In the genomic region with DNA sequence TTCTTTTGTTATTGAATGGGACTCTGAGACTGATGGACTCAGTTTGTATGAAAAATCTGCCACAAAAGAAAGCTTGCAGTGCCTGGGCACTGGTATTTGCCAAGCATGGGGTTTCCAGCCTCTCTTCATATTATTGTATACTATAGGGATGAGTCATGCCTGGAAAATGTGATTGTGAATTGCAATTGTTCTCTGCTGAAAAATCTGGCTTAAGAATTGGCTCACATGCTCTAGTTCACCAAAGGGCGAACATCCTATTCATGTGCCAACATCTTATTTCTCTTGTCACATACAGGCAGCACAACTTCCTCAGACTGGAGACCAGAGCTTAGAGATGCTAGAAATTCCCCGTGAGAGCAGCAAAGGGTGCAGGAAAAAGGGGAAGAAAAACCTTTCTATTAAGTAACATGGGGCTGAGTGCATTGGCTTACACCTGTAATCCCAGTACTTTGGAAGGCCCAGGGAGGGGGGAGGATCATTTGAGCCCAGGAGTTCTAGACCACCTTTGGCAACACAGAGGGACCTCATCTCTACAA, we compare ENCODE assay signal across 9 cellular contexts.
A peak's percentile ranks its signal among the peaks of the same experiment; 100 is the strongest.
DNase-seq lines count a peak whose midpoint lies in the region; ATAC-seq, FAIRE-seq and TF ChIP-seq lines count a peak whose summit lies in the region.
"Had no signal": no experiment of that assay in that cellular context is flagged by ENCODE, and none has a peak within 500 bp of the region (broad histone marks: within the 10 kb centered on the region; RNA-seq: fewer than 3 reads in every experiment).

No MANE protein-coding gene starts in this region.

- TF ChIP-seq CTCF in MCF 10A (IDR thresholded peaks at IDR 0.05; ENCODE audit: unreplicated experiment): no peak
- TF ChIP-seq CTCF in activated CD8-positive, alpha-beta T cell treated with anti-CD3 and anti-CD28 coated beads for 36 hours (IDR thresholded peaks at IDR 0.05): no peak
- no peak for TF ChIP-seq CTCF in Peyer's patch (IDR thresholded peaks at IDR 0.05)

- intact Hi-C loops in MCF 10A (cut with micrococcal nuclease): no loop called here
- intact Hi-C loops in activated CD8-positive, alpha-beta T cell treated with anti-CD3 and anti-CD28 coated beads for 36 hours (cut with micrococcal nuclease): no loop called here

- peak; percentile 16 for DNase-seq in AG08396 (ENCODE audit: low spot score)
- DNase-seq in HTR-8/SVneo (ENCODE audit: insufficient read length, low spot score): peak; percentile 61
- peak; percentile 93 for DNase-seq in MCF 10A (ENCODE audit: unreplicated experiment)
- peak; percentile 90 to 95 for DNase-seq in lung microvascular endothelial cell (ENCODE audit: low read depth in 2 of 2)
- DNase-seq in NCI-H510A (lab: John Stamatoyannopoulos, UW): no peak
- no peak for DNase-seq in activated CD8-positive, alpha-beta T cell treated with anti-CD3 and anti-CD28 coated beads for 36 hours
- DNase-seq in Peyer's patch: no peak
- DNase-seq: upper lobe of left lung had no signal

- CTCF ChIA-PET in MCF 10A (lab: Yijun Ruan, JAX): interaction anchor here (0.6 to 1.0 kb wide), 2 partner anchors 14 to 22 kb away, joined by 3 to 4 read pairs; no protein-coding TSS in a partner anchor
- CTCF ChIA-PET in activated CD8-positive, alpha-beta T cell treated with anti-CD3 and anti-CD28 coated beads for 36 hours (lab: Charles Lee): no interaction called here

- no peaks in the 10 kb centered on the region for H3K36me3 ChIP-seq in Peyer's patch
- H3K36me3 ChIP-seq: upper lobe of left lung had no signal

- ATAC-seq in activated CD8-positive, alpha-beta T cell treated with anti-CD3 and anti-CD28 coated beads for 36 hours: no peak
- no peak for ATAC-seq in GM18520 (IDR thresholded peaks at IDR 0.05; ENCODE audit: unreplicated experiment)

- H3K27me3 Mint-ChIP-seq in MCF 10A (ENCODE audit: insufficient read depth, unreplicated experiment): no peaks in the 10 kb centered on the region
- H3K27me3 Mint-ChIP-seq in activated CD8-positive, alpha-beta T cell treated with anti-CD3 and anti-CD28 coated beads for 36 hours: no peaks in the 10 kb centered on the region

- peak overlapping the region; percentile 59 for H3K4me3 Mint-ChIP-seq in MCF 10A (ENCODE audit: unreplicated experiment)
- H3K4me3 Mint-ChIP-seq in activated CD8-positive, alpha-beta T cell treated with anti-CD3 and anti-CD28 coated beads for 36 hours: no peak overlapping the region

- H3K27me3 ChIP-seq in Peyer's patch: no peaks in the 10 kb centered on the region
- H3K27me3 ChIP-seq: upper lobe of left lung had no signal

- no peak overlapping the region for H3K4me3 ChIP-seq in Peyer's patch
- H3K4me3 ChIP-seq: upper lobe of left lung had no signal

- no peak overlapping the region for H3K27ac Mint-ChIP-seq in MCF 10A (ENCODE audit: low read depth, unreplicated experiment)
- H3K27ac Mint-ChIP-seq in activated CD8-positive, alpha-beta T cell treated with anti-CD3 and anti-CD28 coated beads for 36 hours: no peak overlapping the region

- peaks cover 7% of the 10 kb centered on the region for H3K9me3 Mint-ChIP-seq in MCF 10A (ENCODE audit: unreplicated experiment)
- no peaks in the 10 kb centered on the region for H3K9me3 Mint-ChIP-seq in activated CD8-positive, alpha-beta T cell treated with anti-CD3 and anti-CD28 coated beads for 36 hours

- FAIRE-seq in HTR-8/SVneo (lab: Jason Lieb, UNC): no peak

- no peak for TF ChIP-seq POLR2A in Peyer's patch (IDR thresholded peaks at IDR 0.05)

- H3K4me1 Mint-ChIP-seq in MCF 10A (ENCODE audit: insufficient read depth, unreplicated experiment): peaks cover 40% of the 10 kb centered on the region
- H3K4me1 Mint-ChIP-seq in activated CD8-positive, alpha-beta T cell treated with anti-CD3 and anti-CD28 coated beads for 36 hours (ENCODE audit: low read depth): peaks cover 6% of the 10 kb centered on the region

- H3K36me3 Mint-ChIP-seq in MCF 10A (ENCODE audit: insufficient read depth, unreplicated experiment): no peaks in the 10 kb centered on the region
- H3K36me3 Mint-ChIP-seq in activated CD8-positive, alpha-beta T cell treated with anti-CD3 and anti-CD28 coated beads for 36 hours (ENCODE audit: low read depth): no peaks in the 10 kb centered on the region

- POLR2A ChIA-PET in MCF 10A (lab: Yijun Ruan, JAX): interaction anchor here (1.1 to 1.3 kb wide), 4 partner anchors 9 to 48 kb away, joined by 3 to 4 read pairs (median 4); no protein-coding TSS in a partner anchor
- POLR2A ChIA-PET in activated CD8-positive, alpha-beta T cell treated with anti-CD3 and anti-CD28 coated beads for 36 hours (lab: Charles Lee): interaction anchor here (0.7 kb wide), 1 partner anchor 259 kb away, joined by 3 read pairs; no protein-coding TSS in a partner anchor

- peaks cover 0 to 2% (median 0%) of the 10 kb centered on the region in 4 donors for H3K4me1 ChIP-seq in Peyer's patch

- BruUV-seq in MCF 10A (replicated peaks; lab: Mats Ljungman, UMichigan): no TSS peak

- H3K9me3 ChIP-seq in Peyer's patch: no peaks in the 10 kb centered on the region
- H3K9me3 ChIP-seq: upper lobe of left lung had no signal

- no peak overlapping the region for H3K27ac ChIP-seq in Peyer's patch

Comparison
In these comparisons a context has a peak if more than half of its experiments do, and no peak if none do; other contexts are left out.
1. DNase-seq: peak in AG08396 (single experiment), HTR-8/SVneo (single experiment), MCF 10A (single experiment) and lung microvascular endothelial cell (2 of 2); none in NCI-H510A (single experiment), activated CD8-positive, alpha-beta T cell treated with anti-CD3 and anti-CD28 coated beads for 36 hours (single experiment) and Peyer's patch (0 of 3).